Comparison of ENCODE assay signal across 9 cellular contexts in genomic region chr7:48035967-48036478, GRCh38. TPM values are rescaled to one million over a fixed set of nuclear protein-coding genes. Genes with fewer than 3 reads are reported as not detected.
DNase-seq lines count a peak whose midpoint lies in the region; ATAC-seq, FAIRE-seq and TF ChIP-seq lines count a peak whose summit lies in the region.
"Had no signal": no experiment of that assay in that cellular context is flagged by ENCODE, and none has a peak within 500 bp of the region (broad histone marks: within the 10 kb centered on the region; RNA-seq: fewer than 3 reads in every experiment).

No MANE protein-coding gene starts in this region.

- FAIRE-seq in A549 (lab: Jason Lieb, UNC), result no peak
- FAIRE-seq: endometrium had no signal

- intact Hi-C loops in ovary (cut with DNase I), result no loop called here

- H3K9me3 ChIP-seq in A549 (no peaks in the 10 kb centered on the region), ovary (no peaks in the 10 kb centered on the region)

- H3K4me3 ChIP-seq in A549, result peak overlapping the region; percentile 76
- peak overlapping the region; percentile 66 for H3K4me3 ChIP-seq in WI38 (ENCODE audit: low read depth, low read length)
- peak overlapping the region; percentile 35 for H3K4me3 ChIP-seq in ovary

- TF ChIP-seq EP300 in A549 (IDR thresholded peaks at IDR 0.05) (no peak), ovary (IDR thresholded peaks at IDR 0.05) (no peak)

- POLR2A ChIA-PET in A549 (lab: Yijun Ruan, JAX), result interaction anchor here (1.4 kb wide), 1 partner anchor 52 kb away, joined by 4 read pairs; the partner anchor contains the start of gene UPP1

- H3K27me3 ChIP-seq in foreskin keratinocyte (peaks cover 9% of the 10 kb centered on the region), ovary (no peaks in the 10 kb centered on the region)

- no peak for TF ChIP-seq RAD21 in A549 (conservative IDR thresholded peaks at IDR 0.05 in 1 of 2, IDR thresholded peaks at IDR 0.05 in 1 of 2)

- TF ChIP-seq CTCF in A549 (IDR thresholded peaks at IDR 0.05) (no peak), WI38 (IDR thresholded peaks at IDR 0.05; ENCODE audit: low read depth, low read length) (no peak), foreskin keratinocyte (conservative IDR thresholded peaks at IDR 0.05) (no peak), ovary (IDR thresholded peaks at IDR 0.05) (no peak)

- ATAC-seq in A549 (peak; percentile 46 to 51), GM21390 (IDR thresholded peaks at IDR 0.05; ENCODE audit: unreplicated experiment) (peak; percentile 10), foreskin keratinocyte (peak; percentile 38), HG03439 (IDR thresholded peaks at IDR 0.05; ENCODE audit: unreplicated experiment) (no peak), GM19455 (IDR thresholded peaks at IDR 0.05; ENCODE audit: unreplicated experiment) (no peak)

- no peaks in the 10 kb centered on the region for H3K36me3 ChIP-seq in ovary

- peak overlapping the region; percentile 100 for H3K4me2 ChIP-seq in A549

- DNase-seq in A549 (ENCODE audit: low read depth in 1 of 2, low spot score in 1 of 2) (peak in 1 of 2 experiments; percentile 17), foreskin keratinocyte (peak in 1 of 2 donors; percentile 13), ovary (peak in 4 of 5 donors; percentile 18 to 62 (median 39)), NCI-H446 treated with DMSO at 0.1 percent for 48 hours (lab: John Stamatoyannopoulos, UW) (no peak)

- no peak for TF ChIP-seq POLR2A in A549 (IDR thresholded peaks at IDR 0.05; ENCODE audit: low read length)
- no peak for TF ChIP-seq POLR2A in ovary (IDR thresholded peaks at IDR 0.05)

- CTCF ChIA-PET in A549 (lab: Yijun Ruan, JAX), result interaction anchor here (0.6 to 6.5 kb wide), 5 partner anchors 9 to 73 kb away, joined by 3 to 35 read pairs (median 4); no protein-coding TSS in a partner anchor

- H3K4me1 ChIP-seq in A549 (peaks cover 11% of the 10 kb centered on the region; the same call in 1 of the 3 replicates), foreskin keratinocyte (peaks cover 9% of the 10 kb centered on the region), ovary (ENCODE audit: insufficient read depth) (peaks cover 11% of the 10 kb centered on the region)

- 3% methylated on average over 35 of the region's 42 CpGs for WGBS in A549 (ENCODE audit: missing lambda C conversion rate)
- 1 to 2% (median 1%) methylated on average over 42 of the region's 42 CpGs for WGBS in ovary, 3 donors

- no peak overlapping the region for H3K27ac ChIP-seq in A549
- no peak overlapping the region for H3K27ac ChIP-seq in foreskin keratinocyte
- no peak overlapping the region for H3K27ac ChIP-seq in ovary

TF ChIP-seq in A549, 52 proteins besides CTCF, POLR2A, EP300 and RAD21:
- no peak for TF ChIP-seq MAFK (IDR thresholded peaks at IDR 0.05; ENCODE audit: partially characterized antibody)
- TF ChIP-seq ELK1 (IDR thresholded peaks at IDR 0.05; ENCODE audit: low read depth, low read length), result no peak
- no peak for TF ChIP-seq NR3C1 (IDR thresholded peaks at IDR 0.05)
- TF ChIP-seq SMC3 (IDR thresholded peaks at IDR 0.05), result no peak
- TF ChIP-seq POLR2AphosphoS2 (conservative IDR thresholded peaks at IDR 0.05; ENCODE audit: low read length), result no peak
- no peak for TF ChIP-seq MYC (IDR thresholded peaks at IDR 0.05; ENCODE audit: borderline replicate concordance, low read length)
- no peak for TF ChIP-seq ZNF302 (CRISPR knock-in tag; IDR thresholded peaks at IDR 0.05)
- no peak for TF ChIP-seq CHD4 (IDR thresholded peaks at IDR 0.05; ENCODE audit: borderline replicate concordance)
- TF ChIP-seq EHMT2 (IDR thresholded peaks at IDR 0.05; ENCODE audit: low read depth), result no peak
- no peak for TF ChIP-seq ATOH8 (CRISPR knock-in tag; IDR thresholded peaks at IDR 0.05; ENCODE audit: low read depth)
- TF ChIP-seq BCL3 (IDR thresholded peaks at IDR 0.05), result no peak
- no peak for TF ChIP-seq CBX8 (IDR thresholded peaks at IDR 0.05)
- TF ChIP-seq GATA3 (IDR thresholded peaks at IDR 0.05; ENCODE audit: borderline replicate concordance), result no peak
- no peak for TF ChIP-seq CBX2 (IDR thresholded peaks at IDR 0.05; ENCODE audit: borderline replicate concordance, low read depth)
- no peak for TF ChIP-seq CEBPB (IDR thresholded peaks at IDR 0.05)
- TF ChIP-seq ZC3H11A (IDR thresholded peaks at IDR 0.05), result no peak
- no peak for TF ChIP-seq ZSCAN20 (CRISPR knock-in tag; IDR thresholded peaks at IDR 0.05)
- no peak for TF ChIP-seq TFCP2L1 (CRISPR knock-in tag; IDR thresholded peaks at IDR 0.05)
TF ChIP-seq in A549: peak in this region for 0.

RNA-seq across cellular contexts. Expression of gene C7orf57, which starts 0.7 kb away (rescaled TPM):
- polyA plus RNA-seq in A549 (2011; rRNA removed) (0.05 TPM in 1 of 2 replicates, not detected in the other), A549 (2017; fragmentation: RNase III; extraction: RNeasy Plus Mini Kit Qiagen cat#74134 plus additional on column Dnase treatment) (0.04 to 0.09 TPM (median 0.04 TPM) in 3 replicates), foreskin keratinocyte (0.17 and 0.20 TPM in 2 replicates), ovary (under 1 TPM in 1 of 2 donors, not detected in 1; 0.02 TPM)
- 0.01 and 0.05 TPM in 2 replicates for polyA plus RNA-seq in A549 (2012; cell fraction: cytosol; rRNA removed)
- polyA plus RNA-seq in A549 (2012; cell fraction: nucleus; rRNA removed), result 0.02 and 0.10 TPM in 2 replicates
- 0.49 TPM in 1 of 2 replicates, not detected in the other for polyA minus RNA-seq in A549 (2011; rRNA and poly(A)+ RNA removed)
- total RNA-seq in foreskin keratinocyte (0.28 and 0.44 TPM in 2 replicates), ovary (10 to 100 TPM in 1 of 7 donors, 1 to 10 TPM in 1, under 1 TPM in 3, not detected in 2; 0.30 to 18.6 (median 0.38) TPM)

RNA-seq across cellular contexts. Expression of gene SUN3, which starts 7.1 kb away (rescaled TPM):
- not detected in 2 replicates for polyA plus RNA-seq in A549 (2011; rRNA removed)
- not detected in 2 replicates for polyA plus RNA-seq in A549 (2012; cell fraction: cytosol; rRNA removed)
- not detected in 2 replicates for polyA plus RNA-seq in A549 (2012; cell fraction: nucleus; rRNA removed)
- polyA plus RNA-seq in A549 (2017; fragmentation: RNase III; extraction: RNeasy Plus Mini Kit Qiagen cat#74134 plus additional on column Dnase treatment), result not detected in 3 replicates
- not detected in 2 replicates for polyA minus RNA-seq in A549 (2011; rRNA and poly(A)+ RNA removed)
- not detected in 2 replicates for total RNA-seq in foreskin keratinocyte
- 0.12 TPM in 1 of 2 replicates, not detected in the other for polyA plus RNA-seq in foreskin keratinocyte
- total RNA-seq in ovary, result not detected
- polyA plus RNA-seq in ovary, result not detected

RNA-seq across cellular contexts. Expression of gene UPP1, which starts 53.0 kb away (rescaled TPM):
- polyA plus RNA-seq in A549 (2011; rRNA removed) (46.6 and 55.7 TPM in 2 replicates), A549 (2017; fragmentation: RNase III; extraction: RNeasy Plus Mini Kit Qiagen cat#74134 plus additional on column Dnase treatment) (32.2 to 38.1 TPM (median 38.1 TPM) in 3 replicates), foreskin keratinocyte (232 and 331 TPM in 2 replicates), ovary (1 to 10 TPM; 5.9 to 8.0 TPM)
- 78.9 and 80.8 TPM in 2 replicates for polyA plus RNA-seq in A549 (2012; cell fraction: cytosol; rRNA removed)
- 124 and 130 TPM in 2 replicates for polyA plus RNA-seq in A549 (2012; cell fraction: nucleus; rRNA removed)
- polyA minus RNA-seq in A549 (2011; rRNA and poly(A)+ RNA removed), result 30.7 and 32.5 TPM in 2 replicates
- total RNA-seq in foreskin keratinocyte (165 and 226 TPM in 2 replicates), ovary (10 to 100 TPM in 2 of 7 donors, 1 to 10 TPM in 5; 5.4 to 13.5 (median 7.1) TPM)

RNA-seq across cellular contexts. Expression of gene HUS1, which starts 56.6 kb away (rescaled TPM):
- 34.7 and 39.8 TPM in 2 replicates for polyA plus RNA-seq in A549 (2011; rRNA removed)
- 11.4 and 12.2 TPM in 2 replicates for polyA plus RNA-seq in A549 (2012; cell fraction: cytosol; rRNA removed)
- polyA plus RNA-seq in A549 (2012; cell fraction: nucleus; rRNA removed), result 7.8 and 13.0 TPM in 2 replicates
- polyA plus RNA-seq in A549 (2017; fragmentation: RNase III; extraction: RNeasy Plus Mini Kit Qiagen cat#74134 plus additional on column Dnase treatment), result 18.0 to 21.0 TPM (median 19.4 TPM) in 3 replicates
- 35.9 and 39.9 TPM in 2 replicates for polyA minus RNA-seq in A549 (2011; rRNA and poly(A)+ RNA removed)
- 23.0 and 23.8 TPM in 2 replicates for total RNA-seq in foreskin keratinocyte
- 12.3 and 14.1 TPM in 2 replicates for polyA plus RNA-seq in foreskin keratinocyte
- total RNA-seq in ovary, result 10 to 100 TPM; 10.3 to 27.2 (median 20.7) TPM
- polyA plus RNA-seq in ovary, result 10 to 100 TPM; 10.0 to 21.4 TPM

Comparison
In these comparisons a context has a peak if more than half of its experiments do, and no peak if none do; other contexts are left out.
1. ATAC-seq: peak in A549 (2 of 2), GM21390 (single experiment) and foreskin keratinocyte (single experiment); none in HG03439 (single experiment) and GM19455 (single experiment).
2. Peak in every context shown above with its lines, with median percentiles within 50 percentile points of each other: H3K4me3 ChIP-seq.